In genomic region chr14:66813636-66814035, GRCh38 we compare ENCODE assay signal across 17 cellular contexts.
DNase-seq lines count a peak whose midpoint lies in the region; ATAC-seq, FAIRE-seq and TF ChIP-seq lines count a peak whose summit lies in the region.
"Had no signal": no experiment of that assay in that cellular context is flagged by ENCODE, and none has a peak within 500 bp of the region (broad histone marks: within the 10 kb centered on the region; RNA-seq: fewer than 3 reads in every experiment).

No MANE protein-coding gene starts in this region.

- no peaks in the 10 kb centered on the region for H3K4me1 ChIP-seq in lower lobe of right lung
- H3K4me1 ChIP-seq: BE2C, Caco-2, HAP-1 had no signal

- H3K27me3 ChIP-seq in lower lobe of right lung (ENCODE audit: low read depth) = no peaks in the 10 kb centered on the region
- H3K27me3 ChIP-seq: BE2C had no signal

- DNase-seq in lower lobe of right lung (peak; percentile 26), urothelium cell line (ENCODE audit: low spot score) (no peak), NCI-H2171 treated with DMSO at 0.1 percent for 48 hours (lab: John Stamatoyannopoulos, UW) (no peak), omental fat pad (ENCODE audit: low spot score) (no peak)
- DNase-seq in NK-92 treated with Interleukin-12 subunit alpha and Interleukin-12 subunit beta, amount 100 ng/mL, for 24 hours (lab: John Stamatoyannopoulos, UW) = no peak
- DNase-seq: BE2C; Caco-2; CD8-positive, alpha-beta memory T cell; DND-41; GF-D8; GOT3 had no signal

- H3K27ac ChIP-seq in lower lobe of right lung = no peak overlapping the region
- H3K27ac ChIP-seq: C4-2B had no signal

- intact Hi-C loops in lower lobe of right lung (cut with DNase I) = no loop called here

- peaks cover 26% of the 10 kb centered on the region for H3K9me3 ChIP-seq in lower lobe of right lung
- H3K9me3 ChIP-seq: HAP-1 had no signal

- peak; percentile 18 for ATAC-seq in esophagus mucosa
- ATAC-seq in lower lobe of right lung = no peak
- ATAC-seq in omental fat pad (ENCODE audit: low FRiP score) = no peak

- no peak overlapping the region for H3K4me3 ChIP-seq in lower lobe of right lung
- H3K4me3 ChIP-seq: HAP-1 had no signal

- peak; percentile 93 for FAIRE-seq in urothelium cell line (lab: Jason Lieb, UNC)
- FAIRE-seq: A204.1, GM19239 had no signal

- TF ChIP-seq RAD21 in Ishikawa (IDR thresholded peaks at IDR 0.05; ENCODE audit: low read depth) = no peak

- no peak for TF ChIP-seq EP300 in Ishikawa (IDR thresholded peaks at IDR 0.05; ENCODE audit: borderline replicate concordance)

- H3K36me3 ChIP-seq in lower lobe of right lung = peaks cover 11% of the 10 kb centered on the region
- H3K36me3 ChIP-seq: HAP-1 had no signal

- TF ChIP-seq CTCF in lower lobe of right lung (IDR thresholded peaks at IDR 0.05) = no peak
- TF ChIP-seq CTCF in omental fat pad (IDR thresholded peaks at IDR 0.05) = no peak

TF ChIP-seq in Ishikawa, 13 proteins besides CTCF, POLR2A, EP300 and RAD21:
- peak; percentile 73 for TF ChIP-seq CEBPB (IDR thresholded peaks at IDR 0.05)
- no peak for TF ChIP-seq NFIC (IDR thresholded peaks at IDR 0.05)
